1 cellular context compared by ENCODE assay signal in the genomic region with DNA sequence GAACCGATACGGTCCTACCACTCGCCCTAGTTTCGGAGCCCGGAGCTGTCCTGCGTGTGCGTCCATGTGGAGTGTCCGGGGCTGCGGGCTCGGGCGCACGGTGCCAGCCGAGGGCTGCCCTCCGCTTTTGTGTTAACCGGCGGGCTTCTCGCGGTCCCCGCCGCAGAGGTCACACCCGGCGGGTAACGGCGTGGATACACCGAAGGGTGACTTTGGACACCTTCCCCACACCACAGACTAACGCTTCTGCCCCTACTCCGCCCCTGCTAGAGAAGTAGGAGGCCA.
TF ChIP-seq lines count a peak whose summit lies in the region.

No MANE protein-coding gene starts in this region.

TF ChIP-seq in K562, 482 proteins besides CTCF, POLR2A, EP300 and RAD21 (continued from another document and continues in another):
- TF ChIP-seq, protein P1, sequence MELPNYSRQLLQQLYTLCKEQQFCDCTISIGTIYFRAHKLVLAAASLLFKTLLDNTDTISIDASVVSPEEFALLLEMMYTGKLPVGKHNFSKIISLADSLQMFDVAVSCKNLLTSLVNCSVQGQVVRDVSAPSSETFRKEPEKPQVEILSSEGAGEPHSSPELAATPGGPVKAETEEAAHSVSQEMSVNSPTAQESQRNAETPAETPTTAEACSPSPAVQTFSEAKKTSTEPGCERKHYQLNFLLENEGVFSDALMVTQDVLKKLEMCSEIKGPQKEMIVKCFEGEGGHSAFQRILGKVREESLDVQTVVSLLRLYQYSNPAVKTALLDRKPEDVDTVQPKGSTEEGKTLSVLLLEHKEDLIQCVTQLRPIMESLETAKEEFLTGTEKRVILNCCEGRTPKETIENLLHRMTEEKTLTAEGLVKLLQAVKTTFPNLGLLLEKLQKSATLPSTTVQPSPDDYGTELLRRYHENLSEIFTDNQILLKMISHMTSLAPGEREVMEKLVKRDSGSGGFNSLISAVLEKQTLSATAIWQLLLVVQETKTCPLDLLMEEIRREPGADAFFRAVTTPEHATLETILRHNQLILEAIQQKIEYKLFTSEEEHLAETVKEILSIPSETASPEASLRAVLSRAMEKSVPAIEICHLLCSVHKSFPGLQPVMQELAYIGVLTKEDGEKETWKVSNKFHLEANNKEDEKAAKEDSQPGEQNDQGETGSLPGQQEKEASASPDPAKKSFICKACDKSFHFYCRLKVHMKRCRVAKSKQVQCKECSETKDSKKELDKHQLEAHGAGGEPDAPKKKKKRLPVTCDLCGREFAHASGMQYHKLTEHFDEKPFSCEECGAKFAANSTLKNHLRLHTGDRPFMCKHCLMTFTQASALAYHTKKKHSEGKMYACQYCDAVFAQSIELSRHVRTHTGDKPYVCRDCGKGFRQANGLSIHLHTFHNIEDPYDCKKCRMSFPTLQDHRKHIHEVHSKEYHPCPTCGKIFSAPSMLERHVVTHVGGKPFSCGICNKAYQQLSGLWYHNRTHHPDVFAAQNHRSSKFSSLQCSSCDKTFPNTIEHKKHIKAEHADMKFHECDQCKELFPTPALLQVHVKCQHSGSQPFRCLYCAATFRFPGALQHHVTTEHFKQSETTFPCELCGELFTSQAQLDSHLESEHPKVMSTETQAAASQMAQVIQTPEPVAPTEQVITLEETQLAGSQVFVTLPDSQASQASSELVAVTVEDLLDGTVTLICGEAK (IDR thresholded peaks at IDR 0.05) = peak; percentile 70
- TF ChIP-seq, protein P1 (CRISPR knock-in tag; IDR thresholded peaks at IDR 0.05) = no peak
- TF ChIP-seq KHSRP (IDR thresholded peaks at IDR 0.05) = 0 out of 2 replicates have a peak, but pooled peaks have one; percentile 26
- no peak for TF ChIP-seq MXI1 (IDR thresholded peaks at IDR 0.05; ENCODE audit: low read depth, low read length)
- TF ChIP-seq GATAD2A (IDR thresholded peaks at IDR 0.05) = no peak
- TF ChIP-seq MCM3 (IDR thresholded peaks at IDR 0.05) = no peak
- TF ChIP-seq CBFA2T3 (IDR thresholded peaks at IDR 0.05) = no peak
- peak in 1 of 2 experiments; percentile 5; a peak in 1 of 4 replicates for TF ChIP-seq TEAD1 (CRISPR knock-in tag; IDR thresholded peaks at IDR 0.05)
- TF ChIP-seq, protein P2, sequence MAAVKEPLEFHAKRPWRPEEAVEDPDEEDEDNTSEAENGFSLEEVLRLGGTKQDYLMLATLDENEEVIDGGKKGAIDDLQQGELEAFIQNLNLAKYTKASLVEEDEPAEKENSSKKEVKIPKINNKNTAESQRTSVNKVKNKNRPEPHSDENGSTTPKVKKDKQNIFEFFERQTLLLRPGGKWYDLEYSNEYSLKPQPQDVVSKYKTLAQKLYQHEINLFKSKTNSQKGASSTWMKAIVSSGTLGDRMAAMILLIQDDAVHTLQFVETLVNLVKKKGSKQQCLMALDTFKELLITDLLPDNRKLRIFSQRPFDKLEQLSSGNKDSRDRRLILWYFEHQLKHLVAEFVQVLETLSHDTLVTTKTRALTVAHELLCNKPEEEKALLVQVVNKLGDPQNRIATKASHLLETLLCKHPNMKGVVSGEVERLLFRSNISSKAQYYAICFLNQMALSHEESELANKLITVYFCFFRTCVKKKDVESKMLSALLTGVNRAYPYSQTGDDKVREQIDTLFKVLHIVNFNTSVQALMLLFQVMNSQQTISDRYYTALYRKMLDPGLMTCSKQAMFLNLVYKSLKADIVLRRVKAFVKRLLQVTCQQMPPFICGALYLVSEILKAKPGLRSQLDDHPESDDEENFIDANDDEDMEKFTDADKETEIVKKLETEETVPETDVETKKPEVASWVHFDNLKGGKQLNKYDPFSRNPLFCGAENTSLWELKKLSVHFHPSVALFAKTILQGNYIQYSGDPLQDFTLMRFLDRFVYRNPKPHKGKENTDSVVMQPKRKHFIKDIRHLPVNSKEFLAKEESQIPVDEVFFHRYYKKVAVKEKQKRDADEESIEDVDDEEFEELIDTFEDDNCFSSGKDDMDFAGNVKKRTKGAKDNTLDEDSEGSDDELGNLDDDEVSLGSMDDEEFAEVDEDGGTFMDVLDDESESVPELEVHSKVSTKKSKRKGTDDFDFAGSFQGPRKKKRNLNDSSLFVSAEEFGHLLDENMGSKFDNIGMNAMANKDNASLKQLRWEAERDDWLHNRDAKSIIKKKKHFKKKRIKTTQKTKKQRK (IDR thresholded peaks at IDR 0.05; ENCODE audit: borderline replicate concordance, low read depth, low read length) = no peak
- TF ChIP-seq ZFPM2 (CRISPR knock-in tag; IDR thresholded peaks at IDR 0.05) = 0 out of 2 replicates have a peak, but pooled peaks have one; percentile 46
- no peak for TF ChIP-seq ZNF780A (CRISPR knock-in tag; IDR thresholded peaks at IDR 0.05)
- TF ChIP-seq, protein P3, sequence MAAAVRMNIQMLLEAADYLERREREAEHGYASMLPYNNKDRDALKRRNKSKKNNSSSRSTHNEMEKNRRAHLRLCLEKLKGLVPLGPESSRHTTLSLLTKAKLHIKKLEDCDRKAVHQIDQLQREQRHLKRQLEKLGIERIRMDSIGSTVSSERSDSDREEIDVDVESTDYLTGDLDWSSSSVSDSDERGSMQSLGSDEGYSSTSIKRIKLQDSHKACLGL (CRISPR knock-in tag; IDR thresholded peaks at IDR 0.05; ENCODE audit: borderline replicate concordance, poor library complexity, severe bottlenecking) = no peak
- TF ChIP-seq, protein P4, sequence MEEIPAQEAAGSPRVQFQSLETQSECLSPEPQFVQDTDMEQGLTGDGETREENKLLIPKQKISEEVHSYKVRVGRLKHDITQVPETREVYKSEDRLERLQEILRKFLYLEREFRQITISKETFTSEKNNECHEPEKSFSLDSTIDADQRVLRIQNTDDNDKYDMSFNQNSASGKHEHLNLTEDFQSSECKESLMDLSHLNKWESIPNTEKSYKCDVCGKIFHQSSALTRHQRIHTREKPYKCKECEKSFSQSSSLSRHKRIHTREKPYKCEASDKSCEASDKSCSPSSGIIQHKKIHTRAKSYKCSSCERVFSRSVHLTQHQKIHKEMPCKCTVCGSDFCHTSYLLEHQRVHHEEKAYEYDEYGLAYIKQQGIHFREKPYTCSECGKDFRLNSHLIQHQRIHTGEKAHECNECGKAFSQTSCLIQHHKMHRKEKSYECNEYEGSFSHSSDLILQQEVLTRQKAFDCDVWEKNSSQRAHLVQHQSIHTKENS (CRISPR knock-in tag; IDR thresholded peaks at IDR 0.05) = no peak
- TF ChIP-seq NFATC3 (IDR thresholded peaks at IDR 0.05) = no peak
- TF ChIP-seq ZBTB7A (IDR thresholded peaks at IDR 0.05; ENCODE audit: borderline replicate concordance, control insufficient read depth, low read depth, low read length) = no peak
- TF ChIP-seq, protein P5, sequence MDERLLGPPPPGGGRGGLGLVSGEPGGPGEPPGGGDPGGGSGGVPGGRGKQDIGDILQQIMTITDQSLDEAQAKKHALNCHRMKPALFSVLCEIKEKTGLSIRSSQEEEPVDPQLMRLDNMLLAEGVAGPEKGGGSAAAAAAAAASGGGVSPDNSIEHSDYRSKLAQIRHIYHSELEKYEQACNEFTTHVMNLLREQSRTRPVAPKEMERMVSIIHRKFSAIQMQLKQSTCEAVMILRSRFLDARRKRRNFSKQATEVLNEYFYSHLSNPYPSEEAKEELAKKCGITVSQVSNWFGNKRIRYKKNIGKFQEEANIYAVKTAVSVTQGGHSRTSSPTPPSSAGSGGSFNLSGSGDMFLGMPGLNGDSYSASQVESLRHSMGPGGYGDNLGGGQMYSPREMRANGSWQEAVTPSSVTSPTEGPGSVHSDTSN (CRISPR knock-in tag; IDR thresholded peaks at IDR 0.05; ENCODE audit: low read depth) = no peak
- TF ChIP-seq, protein P5 (tag; conservative IDR thresholded peaks at IDR 0.05; ENCODE audit: low read depth) = no peak
- TF ChIP-seq SIRT6 (IDR thresholded peaks at IDR 0.05; ENCODE audit: low read depth, low read length) = no peak
- TF ChIP-seq, protein P6, sequence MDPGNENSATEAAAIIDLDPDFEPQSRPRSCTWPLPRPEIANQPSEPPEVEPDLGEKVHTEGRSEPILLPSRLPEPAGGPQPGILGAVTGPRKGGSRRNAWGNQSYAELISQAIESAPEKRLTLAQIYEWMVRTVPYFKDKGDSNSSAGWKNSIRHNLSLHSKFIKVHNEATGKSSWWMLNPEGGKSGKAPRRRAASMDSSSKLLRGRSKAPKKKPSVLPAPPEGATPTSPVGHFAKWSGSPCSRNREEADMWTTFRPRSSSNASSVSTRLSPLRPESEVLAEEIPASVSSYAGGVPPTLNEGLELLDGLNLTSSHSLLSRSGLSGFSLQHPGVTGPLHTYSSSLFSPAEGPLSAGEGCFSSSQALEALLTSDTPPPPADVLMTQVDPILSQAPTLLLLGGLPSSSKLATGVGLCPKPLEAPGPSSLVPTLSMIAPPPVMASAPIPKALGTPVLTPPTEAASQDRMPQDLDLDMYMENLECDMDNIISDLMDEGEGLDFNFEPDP (CRISPR knock-in tag; IDR thresholded peaks at IDR 0.05) = 0 out of 2 replicates have a peak, but pooled peaks have one; percentile 43
- TF ChIP-seq, protein P7, sequence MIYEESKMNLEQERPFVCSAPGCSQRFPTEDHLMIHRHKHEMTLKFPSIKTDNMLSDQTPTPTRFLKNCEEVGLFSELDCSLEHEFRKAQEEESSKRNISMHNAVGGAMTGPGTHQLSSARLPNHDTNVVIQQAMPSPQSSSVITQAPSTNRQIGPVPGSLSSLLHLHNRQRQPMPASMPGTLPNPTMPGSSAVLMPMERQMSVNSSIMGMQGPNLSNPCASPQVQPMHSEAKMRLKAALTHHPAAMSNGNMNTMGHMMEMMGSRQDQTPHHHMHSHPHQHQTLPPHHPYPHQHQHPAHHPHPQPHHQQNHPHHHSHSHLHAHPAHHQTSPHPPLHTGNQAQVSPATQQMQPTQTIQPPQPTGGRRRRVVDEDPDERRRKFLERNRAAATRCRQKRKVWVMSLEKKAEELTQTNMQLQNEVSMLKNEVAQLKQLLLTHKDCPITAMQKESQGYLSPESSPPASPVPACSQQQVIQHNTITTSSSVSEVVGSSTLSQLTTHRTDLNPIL (CRISPR knock-in tag; IDR thresholded peaks at IDR 0.05) = no peak
- TF ChIP-seq ARID1B (IDR thresholded peaks at IDR 0.05) = no peak
- TF ChIP-seq, protein P8, sequence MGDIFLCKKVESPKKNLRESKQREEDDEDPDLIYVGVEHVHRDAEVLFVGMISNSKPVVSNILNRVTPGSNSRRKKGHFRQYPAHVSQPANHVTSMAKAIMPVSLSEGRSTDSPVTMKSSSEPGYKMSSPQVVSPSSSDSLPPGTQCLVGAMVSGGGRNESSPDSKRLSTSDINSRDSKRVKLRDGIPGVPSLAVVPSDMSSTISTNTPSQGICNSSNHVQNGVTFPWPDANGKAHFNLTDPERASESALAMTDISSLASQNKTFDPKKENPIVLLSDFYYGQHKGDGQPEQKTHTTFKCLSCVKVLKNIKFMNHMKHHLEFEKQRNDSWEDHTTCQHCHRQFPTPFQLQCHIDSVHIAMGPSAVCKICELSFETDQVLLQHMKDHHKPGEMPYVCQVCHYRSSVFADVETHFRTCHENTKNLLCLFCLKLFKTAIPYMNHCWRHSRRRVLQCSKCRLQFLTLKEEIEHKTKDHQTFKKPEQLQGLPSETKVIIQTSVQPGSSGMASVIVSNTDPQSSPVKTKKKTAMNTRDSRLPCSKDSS (IDR thresholded peaks at IDR 0.05; ENCODE audit: low read depth, partially characterized antibody) = no peak
- no peak for TF ChIP-seq SNIP1 (IDR thresholded peaks at IDR 0.05; ENCODE audit: low read depth)
- TF ChIP-seq TBL1XR1 (IDR thresholded peaks at IDR 0.05; ENCODE audit: low read length in 2 of 2) = no peak
- TF ChIP-seq ZNF146 (CRISPR knock-in tag; IDR thresholded peaks at IDR 0.05; ENCODE audit: unreplicated experiment) = no peak
- no peak for TF ChIP-seq TSC22D4 (tag; IDR thresholded peaks at IDR 0.05)
- TF ChIP-seq, protein P9, sequence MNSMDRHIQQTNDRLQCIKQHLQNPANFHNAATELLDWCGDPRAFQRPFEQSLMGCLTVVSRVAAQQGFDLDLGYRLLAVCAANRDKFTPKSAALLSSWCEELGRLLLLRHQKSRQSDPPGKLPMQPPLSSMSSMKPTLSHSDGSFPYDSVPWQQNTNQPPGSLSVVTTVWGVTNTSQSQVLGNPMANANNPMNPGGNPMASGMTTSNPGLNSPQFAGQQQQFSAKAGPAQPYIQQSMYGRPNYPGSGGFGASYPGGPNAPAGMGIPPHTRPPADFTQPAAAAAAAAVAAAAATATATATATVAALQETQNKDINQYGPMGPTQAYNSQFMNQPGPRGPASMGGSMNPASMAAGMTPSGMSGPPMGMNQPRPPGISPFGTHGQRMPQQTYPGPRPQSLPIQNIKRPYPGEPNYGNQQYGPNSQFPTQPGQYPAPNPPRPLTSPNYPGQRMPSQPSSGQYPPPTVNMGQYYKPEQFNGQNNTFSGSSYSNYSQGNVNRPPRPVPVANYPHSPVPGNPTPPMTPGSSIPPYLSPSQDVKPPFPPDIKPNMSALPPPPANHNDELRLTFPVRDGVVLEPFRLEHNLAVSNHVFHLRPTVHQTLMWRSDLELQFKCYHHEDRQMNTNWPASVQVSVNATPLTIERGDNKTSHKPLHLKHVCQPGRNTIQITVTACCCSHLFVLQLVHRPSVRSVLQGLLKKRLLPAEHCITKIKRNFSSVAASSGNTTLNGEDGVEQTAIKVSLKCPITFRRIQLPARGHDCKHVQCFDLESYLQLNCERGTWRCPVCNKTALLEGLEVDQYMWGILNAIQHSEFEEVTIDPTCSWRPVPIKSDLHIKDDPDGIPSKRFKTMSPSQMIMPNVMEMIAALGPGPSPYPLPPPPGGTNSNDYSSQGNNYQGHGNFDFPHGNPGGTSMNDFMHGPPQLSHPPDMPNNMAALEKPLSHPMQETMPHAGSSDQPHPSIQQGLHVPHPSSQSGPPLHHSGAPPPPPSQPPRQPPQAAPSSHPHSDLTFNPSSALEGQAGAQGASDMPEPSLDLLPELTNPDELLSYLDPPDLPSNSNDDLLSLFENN (IDR thresholded peaks at IDR 0.05; ENCODE audit: low read depth in 2 of 2, low read length in 2 of 2) = no peak
